ENCODE assay signal across 24 cellular contexts in the genomic region with DNA sequence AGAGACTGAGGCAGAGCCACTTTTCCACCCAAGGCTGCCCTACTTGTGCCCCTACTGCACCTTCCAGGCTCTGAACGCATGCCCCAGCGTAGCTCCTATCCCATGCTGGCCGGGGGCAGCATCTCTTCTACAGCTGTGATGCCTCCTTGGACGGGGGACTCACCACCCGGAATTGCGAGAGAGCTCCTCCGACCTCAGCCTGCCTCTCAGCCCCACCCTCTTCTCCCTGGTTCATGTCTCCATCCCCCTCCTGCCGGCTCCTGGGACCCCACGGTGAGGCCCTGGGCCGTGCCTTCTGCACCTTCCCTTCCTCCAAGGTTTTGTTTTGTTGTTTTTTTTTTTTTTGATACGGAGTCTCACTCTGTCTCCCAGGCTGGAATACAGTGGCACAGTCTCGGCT.
"Had no signal": no experiment of that assay in that cellular context is flagged by ENCODE, and none has a peak within 500 bp of the region (broad histone marks: within the 10 kb centered on the region; RNA-seq: fewer than 3 reads in every experiment).

No MANE protein-coding gene starts in this region.

- H3K27me3 ChIP-seq: ovary, testis had no signal

- H3K9me3 ChIP-seq: esophagus squamous epithelium, gastroesophageal sphincter, ovary, psoas muscle, sigmoid colon, testis, upper lobe of right lung had no signal

- DNase-seq: dermis blood vessel endothelial cell; esophagus squamous epithelium; foreskin fibroblast; glutamatergic neuron; immature natural killer cell; left colon; mammary epithelial cell; naive thymus-derived CD4-positive, alpha-beta T cell; nucleus accumbens; ovary; retina; stimulated activated CD4-positive, alpha-beta T cell treated with anti-CD3 and anti-CD28 coated beads, Interleukin-2, amount 100 ng/mL, for 24 hours; stimulated activated CD4-positive, alpha-beta T cell treated with anti-CD3 and anti-CD28 coated beads, Interleukin-4, amount 100 ng/mL, for 4 hours; stimulated activated naive B cell treated with anti-CD40 and anti-IgM and Interleukin-4, amounts not matched to agents 10 μg/mL and 1 μg/mL and 100 μg/mL, for 72 hours; stimulated activated naive CD8-positive, alpha-beta T cell treated with anti-CD3 and anti-CD28 coated beads, Interleukin-15, amount 100 ng/mL, for 72 hours; testis; upper lobe of right lung had no signal

- H3K36me3 ChIP-seq: esophagus squamous epithelium, gastroesophageal sphincter, ovary, sigmoid colon, tibial nerve, upper lobe of right lung had no signal

- H3K4me3 ChIP-seq: esophagus squamous epithelium, gastroesophageal sphincter, ovary, psoas muscle, sigmoid colon, skin epidermis, testis, tibial nerve, upper lobe of right lung had no signal

- ATAC-seq: gastroesophageal sphincter; left colon; naive thymus-derived CD4-positive, alpha-beta T cell; psoas muscle; stimulated activated naive B cell treated with anti-CD40 and anti-IgM and Interleukin-4, amounts not matched to agents 10 μg/mL and 1 μg/mL and 100 μg/mL, for 72 hours; stimulated activated naive CD8-positive, alpha-beta T cell treated with anti-CD3 and anti-CD28 coated beads, Interleukin-15, amount 100 ng/mL, for 72 hours; upper lobe of right lung had no signal

- H3K27ac ChIP-seq: esophagus squamous epithelium, gastroesophageal sphincter, ovary, psoas muscle, sigmoid colon, skin epidermis, testis, tibial nerve, upper lobe of right lung had no signal

- FAIRE-seq: colon, keratinocyte had no signal

- H3K4me1 ChIP-seq: esophagus squamous epithelium, gastroesophageal sphincter, psoas muscle, sigmoid colon, testis, tibial nerve, upper lobe of right lung had no signal
